Comparison of ENCODE assay signal across 2 cellular contexts in genomic region chr6:7201444-7201731, GRCh38.
TF ChIP-seq lines count a peak whose summit lies in the region.

No MANE protein-coding gene starts in this region.

TF ChIP-seq in WTC11, 78 proteins besides CTCF, POLR2A, EP300 and RAD21 (continued from another document):
- TF ChIP-seq ZNF138 (CRISPR knock-in tag; conservative IDR thresholded peaks at IDR 0.05): no peak
- no peak for TF ChIP-seq ZNF416 (CRISPR knock-in tag; IDR thresholded peaks at IDR 0.05)
- TF ChIP-seq ZMAT4 (CRISPR knock-in tag; IDR thresholded peaks at IDR 0.05): no peak
- no peak for TF ChIP-seq ELF4 (CRISPR knock-in tag; IDR thresholded peaks at IDR 0.05; ENCODE audit: low read depth)
- no peak for TF ChIP-seq CBFB (CRISPR knock-in tag; IDR thresholded peaks at IDR 0.05; ENCODE audit: low read depth)

TF ChIP-seq in HepG2, 621 proteins besides CTCF, POLR2A, EP300 and RAD21 (continued from another document):
- TF ChIP-seq ARID4A (CRISPR knock-in tag; IDR thresholded peaks at IDR 0.05; ENCODE audit: borderline replicate concordance): no peak
- TF ChIP-seq ZNF446 (CRISPR knock-in tag; IDR thresholded peaks at IDR 0.05): no peak
- TF ChIP-seq ZHX2 (IDR thresholded peaks at IDR 0.05; ENCODE audit: low read depth): no peak
- no peak for TF ChIP-seq ZHX2 (CRISPR knock-in tag; IDR thresholded peaks at IDR 0.05; ENCODE audit: borderline replicate concordance)
- 0 out of 2 replicates have a peak, but pooled peaks have one; percentile 29 for TF ChIP-seq JUND (CRISPR knock-in tag; IDR thresholded peaks at IDR 0.05)
- TF ChIP-seq PHF5A (CRISPR knock-in tag; IDR thresholded peaks at IDR 0.05; ENCODE audit: low read depth, unreplicated experiment): peak; percentile 1
- no peak for TF ChIP-seq ZNF839 (CRISPR knock-in tag; IDR thresholded peaks at IDR 0.05; ENCODE audit: borderline replicate concordance)
